ENCODE assay signal across 22 cellular contexts in the genomic region with DNA sequence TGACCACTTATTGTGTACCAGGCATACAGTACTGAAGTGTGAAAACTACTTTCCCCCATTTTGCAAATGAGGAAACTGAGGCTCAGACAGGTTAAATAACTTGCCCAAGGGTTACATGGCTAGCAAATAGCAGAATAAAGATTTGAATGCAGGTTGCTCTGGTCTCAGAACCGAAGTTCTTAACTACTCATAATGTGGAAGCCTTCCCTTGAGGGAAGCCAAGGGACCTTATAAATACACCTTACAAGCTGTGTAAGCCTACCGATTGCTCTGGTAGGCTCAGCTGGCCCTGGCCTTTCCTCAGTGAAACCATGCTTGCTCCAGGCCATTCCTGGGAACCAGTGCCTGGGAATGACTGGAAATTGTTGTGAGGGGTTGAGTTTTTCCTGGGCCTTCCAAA.
DNase-seq lines count a peak whose midpoint lies in the region; ATAC-seq, FAIRE-seq and TF ChIP-seq lines count a peak whose summit lies in the region.
"Had no signal": no experiment of that assay in that cellular context is flagged by ENCODE, and none has a peak within 500 bp of the region (broad histone marks: within the 10 kb centered on the region; RNA-seq: fewer than 3 reads in every experiment).

No MANE protein-coding gene starts in this region.

- peak; percentile 10 for DNase-seq in GM20000 (ENCODE audit: low spot score)
- no peak for DNase-seq in stimulated activated CD4-positive, alpha-beta T cell treated with anti-CD3 and anti-CD28 coated beads, Interleukin-4, amount 100 ng/mL, for 4 hours
- no peak for DNase-seq in RCC 7860 (ENCODE audit: low spot score)
- DNase-seq: activated CD4-positive, alpha-beta T cell treated with anti-CD3 and anti-CD28 coated beads, Interleukin-2, amount 50 U/mL, for 4 hours; activated naive CD8-positive, alpha-beta T cell treated with anti-CD3 and anti-CD28 coated beads, Interleukin-2, amount 10 ng/mL, durations not matched to agents 7 days and 5 days; activated T-cell treated with anti-CD3 and anti-CD28 coated beads, Interleukin-2, amount 50 U/mL, for 4 hours; esophagus squamous epithelium; head of caudate nucleus; HFFc6; KBM-7; naive thymus-derived CD8-positive, alpha-beta T cell; NCI-H1092; NCI-H2107; RPMI8226; SW 1271; thyroid gland had no signal

- ATAC-seq in GM18867 (IDR thresholded peaks at IDR 0.05; ENCODE audit: unreplicated experiment) (peak; percentile 24), HG02798 (IDR thresholded peaks at IDR 0.05; ENCODE audit: poor library complexity, unreplicated experiment) (peak; percentile 30), HG03342 (IDR thresholded peaks at IDR 0.05; ENCODE audit: unreplicated experiment) (peak; percentile 19), esophagus mucosa (no peak), GM21367 (IDR thresholded peaks at IDR 0.05; ENCODE audit: unreplicated experiment) (no peak)
- ATAC-seq: naive thymus-derived CD8-positive, alpha-beta T cell had no signal

- no peak for FAIRE-seq in RCC 7860 (lab: Jason Lieb, UNC)
- FAIRE-seq: keratinocyte had no signal

- no peak for TF ChIP-seq CTCF in GM20000 (IDR thresholded peaks at IDR 0.05; ENCODE audit: extremely low read depth, missing control alignments)

Comparison
In these comparisons a context has a peak if more than half of its experiments do, and no peak if none do; other contexts are left out.
1. ATAC-seq: peak in GM18867 (single experiment), HG02798 (single experiment) and HG03342 (single experiment); none in esophagus mucosa (single experiment) and GM21367 (single experiment).